1 cellular context compared by ENCODE assay signal in genomic region chr7:585229-585711, GRCh38.
TF ChIP-seq lines count a peak whose summit lies in the region.

No MANE protein-coding gene starts in this region.

TF ChIP-seq in K562, 482 proteins besides CTCF, POLR2A, EP300 and RAD21 (continued from another document):
- TF ChIP-seq ZBTB7A (IDR thresholded peaks at IDR 0.05; ENCODE audit: borderline replicate concordance, control insufficient read depth, low read depth, low read length) (peak; percentile 79; the same call in 1 of the 2 replicates), VEZF1 (CRISPR knock-in tag; IDR thresholded peaks at IDR 0.05) (peak; percentile 66), EGR1 (conservative IDR thresholded peaks at IDR 0.05) (peak; percentile 86), L3MBTL2 (IDR thresholded peaks at IDR 0.05) (peak; percentile 34; the same call in 1 of the 2 replicates), SIRT6 (IDR thresholded peaks at IDR 0.05; ENCODE audit: low read depth, low read length) (no peak), RCOR1 (IDR thresholded peaks at IDR 0.05; ENCODE audit: borderline replicate concordance in 1 of 2, low read depth in 2 of 2, low read length in 2 of 2) (peak in 1 of 2 experiments; percentile 57; a peak in 1 of 4 replicates), BHLHE40 (IDR thresholded peaks at IDR 0.05; ENCODE audit: low read length) (peak; percentile 28; the same call in 1 of the 2 replicates), GTF2E2 (tag; IDR thresholded peaks at IDR 0.05) (no peak), PRDM10 (IDR thresholded peaks at IDR 0.05; ENCODE audit: partially characterized antibody) (peak; percentile 93), JUN (IDR thresholded peaks at IDR 0.05; ENCODE audit: borderline replicate concordance, low read depth, low read length) (peak; percentile 74; the same call in 1 of the 2 replicates), JUN (CRISPR knock-in tag; IDR thresholded peaks at IDR 0.05; ENCODE audit: borderline replicate concordance) (no peak), MNT (conservative IDR thresholded peaks at IDR 0.05) (peak in 1 of 2 experiments; percentile 74; a peak in 2 of 4 replicates), KAT7 (CRISPR knock-in tag; IDR thresholded peaks at IDR 0.05; ENCODE audit: borderline replicate concordance) (0 out of 2 replicates have a peak, but pooled peaks have one; percentile 53), FOS (IDR thresholded peaks at IDR 0.05; ENCODE audit: extremely low read depth, insufficient read length) (peak; percentile 64), CREM (IDR thresholded peaks at IDR 0.05; ENCODE audit: low read depth) (peak; percentile 81), ZNF436 (CRISPR knock-in tag; IDR thresholded peaks at IDR 0.05) (no peak), RBFOX2 (IDR thresholded peaks at IDR 0.05; ENCODE audit: low read depth, low read length) (peak; percentile 38; the same call in 1 of the 2 replicates), E2F6 (IDR thresholded peaks at IDR 0.05; ENCODE audit: borderline replicate concordance in 1 of 2, extremely low read depth in 1 of 2, insufficient read depth in 1 of 2, insufficient read length in 1 of 2, low read depth in 1 of 2, low read length in 1 of 2, poor library complexity in 1 of 2, severe bottlenecking in 1 of 2) (peak in 1 of 2 experiments; percentile 41), ZC3H4 (CRISPR knock-in tag; IDR thresholded peaks at IDR 0.05; ENCODE audit: borderline replicate concordance) (no peak)
- TF ChIP-seq, protein P1, sequence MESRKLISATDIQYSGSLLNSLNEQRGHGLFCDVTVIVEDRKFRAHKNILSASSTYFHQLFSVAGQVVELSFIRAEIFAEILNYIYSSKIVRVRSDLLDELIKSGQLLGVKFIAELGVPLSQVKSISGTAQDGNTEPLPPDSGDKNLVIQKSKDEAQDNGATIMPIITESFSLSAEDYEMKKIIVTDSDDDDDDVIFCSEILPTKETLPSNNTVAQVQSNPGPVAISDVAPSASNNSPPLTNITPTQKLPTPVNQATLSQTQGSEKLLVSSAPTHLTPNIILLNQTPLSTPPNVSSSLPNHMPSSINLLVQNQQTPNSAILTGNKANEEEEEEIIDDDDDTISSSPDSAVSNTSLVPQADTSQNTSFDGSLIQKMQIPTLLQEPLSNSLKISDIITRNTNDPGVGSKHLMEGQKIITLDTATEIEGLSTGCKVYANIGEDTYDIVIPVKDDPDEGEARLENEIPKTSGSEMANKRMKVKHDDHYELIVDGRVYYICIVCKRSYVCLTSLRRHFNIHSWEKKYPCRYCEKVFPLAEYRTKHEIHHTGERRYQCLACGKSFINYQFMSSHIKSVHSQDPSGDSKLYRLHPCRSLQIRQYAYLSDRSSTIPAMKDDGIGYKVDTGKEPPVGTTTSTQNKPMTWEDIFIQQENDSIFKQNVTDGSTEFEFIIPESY (CRISPR knock-in tag; IDR thresholded peaks at IDR 0.05) = no peak
- TF ChIP-seq, protein P2, sequence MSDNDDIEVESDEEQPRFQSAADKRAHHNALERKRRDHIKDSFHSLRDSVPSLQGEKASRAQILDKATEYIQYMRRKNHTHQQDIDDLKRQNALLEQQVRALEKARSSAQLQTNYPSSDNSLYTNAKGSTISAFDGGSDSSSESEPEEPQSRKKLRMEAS (CRISPR knock-in tag; IDR thresholded peaks at IDR 0.05) = peak; percentile 79
- TF ChIP-seq, protein P3, sequence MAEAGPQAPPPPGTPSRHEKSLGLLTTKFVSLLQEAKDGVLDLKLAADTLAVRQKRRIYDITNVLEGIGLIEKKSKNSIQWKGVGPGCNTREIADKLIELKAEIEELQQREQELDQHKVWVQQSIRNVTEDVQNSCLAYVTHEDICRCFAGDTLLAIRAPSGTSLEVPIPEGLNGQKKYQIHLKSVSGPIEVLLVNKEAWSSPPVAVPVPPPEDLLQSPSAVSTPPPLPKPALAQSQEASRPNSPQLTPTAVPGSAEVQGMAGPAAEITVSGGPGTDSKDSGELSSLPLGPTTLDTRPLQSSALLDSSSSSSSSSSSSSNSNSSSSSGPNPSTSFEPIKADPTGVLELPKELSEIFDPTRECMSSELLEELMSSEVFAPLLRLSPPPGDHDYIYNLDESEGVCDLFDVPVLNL (CRISPR knock-in tag; IDR thresholded peaks at IDR 0.05; ENCODE audit: low read depth) = no peak
